Comparison of ENCODE assay signal across 9 cellular contexts in genomic region chr2:156892449-156893335, GRCh38.
DNase-seq lines count a peak whose midpoint lies in the region; ATAC-seq and TF ChIP-seq lines count a peak whose summit lies in the region.
"Had no signal": no experiment of that assay in that cellular context is flagged by ENCODE, and none has a peak within 500 bp of the region (broad histone marks: within the 10 kb centered on the region; RNA-seq: fewer than 3 reads in every experiment).

No MANE protein-coding gene starts in this region.

- H3K4me3 Mint-ChIP-seq in CD14-positive monocyte: peak overlapping the region in 1 of 2 donors; percentile 3

- TF ChIP-seq CTCF in CD14-positive monocyte (IDR thresholded peaks at IDR 0.05) (peak; percentile 16), upper lobe of right lung (IDR thresholded peaks at IDR 0.05) (peak; percentile 50)

- ATAC-seq in GM18907 (IDR thresholded peaks at IDR 0.05; ENCODE audit: unreplicated experiment) (peak; percentile 44), HG03520 (IDR thresholded peaks at IDR 0.05; ENCODE audit: unreplicated experiment) (peak; percentile 34), upper lobe of right lung (peak; percentile 93)

- H3K27ac ChIP-seq in upper lobe of right lung: no peak overlapping the region
- H3K27ac ChIP-seq: SJSA1 had no signal

- no peaks in the 10 kb centered on the region for H3K27me3 ChIP-seq in upper lobe of right lung

- no peak overlapping the region for H3K27ac Mint-ChIP-seq in CD14-positive monocyte

- H3K27me3 Mint-ChIP-seq in CD14-positive monocyte (ENCODE audit: low read depth in 3 of 3): peaks cover 4 to 32% (median 20%) of the 10 kb centered on the region in 3 donors

- H3K9me3 ChIP-seq in upper lobe of right lung: no peaks in the 10 kb centered on the region
- H3K9me3 ChIP-seq: SJSA1 had no signal

- intact Hi-C loops in CD14-positive monocyte (cut with micrococcal nuclease) (no loop called here), upper lobe of right lung (cut with DNase I) (no loop called here)

- H3K36me3 Mint-ChIP-seq in CD14-positive monocyte: no peaks in the 10 kb centered on the region

- H3K4me1 ChIP-seq in upper lobe of right lung: no peaks in the 10 kb centered on the region
- H3K4me1 ChIP-seq: SJSA1 had no signal

- H3K36me3 ChIP-seq in upper lobe of right lung: no peaks in the 10 kb centered on the region
- H3K36me3 ChIP-seq: SJSA1 had no signal

- H3K9me3 Mint-ChIP-seq in CD14-positive monocyte: no peaks in the 10 kb centered on the region

- DNase-seq in CD14-positive monocyte (ENCODE audit: low spot score) (no peak), NCI-H774 (lab: John Stamatoyannopoulos, UW) (peak; percentile 75), cerebellar nuclear complex (lab: John Stamatoyannopoulos, UW) (peak; percentile 43 to 71), left kidney (ENCODE audit: low read depth, low spot score) (peak; percentile 83), upper lobe of right lung (no peak), NCI-H187 treated with DMSO at 0.1 percent for 48 hours (lab: John Stamatoyannopoulos, UW) (no peak)

- no peaks in the 10 kb centered on the region for H3K4me1 Mint-ChIP-seq in CD14-positive monocyte

- peak overlapping the region; percentile 22 for H3K4me3 ChIP-seq in upper lobe of right lung
- H3K4me3 ChIP-seq: SJSA1 had no signal

Comparison
In these comparisons a context has a peak if more than half of its experiments do, and no peak if none do; other contexts are left out.
1. DNase-seq: peak in NCI-H774 (single experiment), cerebellar nuclear complex (2 of 2) and left kidney (single experiment); none in CD14-positive monocyte (single experiment), upper lobe of right lung (single experiment) and NCI-H187 treated with DMSO at 0.1 percent for 48 hours (single experiment).
2. ATAC-seq: peak in every context shown above with its lines; median percentile 93 in upper lobe of right lung; 44 in GM18907; 34 in HG03520.